8 cellular contexts compared by ENCODE assay signal in the genomic region with DNA sequence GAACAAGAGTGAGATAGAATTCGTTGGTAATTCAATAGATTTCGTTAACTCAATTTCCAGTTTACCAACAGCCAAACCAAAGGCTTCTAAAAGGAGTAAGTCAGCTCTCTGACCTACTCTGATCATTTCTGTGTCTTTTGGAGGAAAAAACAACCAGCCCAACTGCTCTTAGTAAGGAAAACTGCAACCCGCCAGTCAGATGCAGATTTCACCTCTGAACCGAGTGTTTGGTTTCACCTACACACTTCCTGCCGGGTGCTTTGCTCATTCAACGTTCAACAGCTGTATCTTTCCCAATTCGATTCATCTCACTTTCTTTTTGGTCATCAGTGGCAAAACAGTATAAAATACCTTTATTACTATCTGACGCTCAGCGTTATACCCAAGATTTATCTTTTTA. TPM values are rescaled to one million over a fixed set of nuclear protein-coding genes. Genes with fewer than 3 reads are reported as not detected.
DNase-seq lines count a peak whose midpoint lies in the region; ATAC-seq lines count a peak whose summit lies in the region.

No MANE protein-coding gene starts in this region.

- H3K36me3 ChIP-seq in neuronal stem cell (replicated peaks in 1 of 2; ENCODE audit: control insufficient read depth in 2 of 2, insufficient read depth in 2 of 2, low read length in 2 of 2) = no peaks in the 10 kb centered on the region

- no peak overlapping the region for H2BK15ac ChIP-seq in neuronal stem cell (ENCODE audit: low read length)

- peaks cover 63% of the 10 kb centered on the region for H3K4me1 Mint-ChIP-seq in activated CD4-positive, alpha-beta memory T cell treated with anti-CD3 and anti-CD28 coated beads for 36 hours (ENCODE audit: low read depth)

- H3K79me1 ChIP-seq in neuronal stem cell (ENCODE audit: low read depth, low read length) = no peaks in the 10 kb centered on the region

- no peak overlapping the region for H3K4me2 ChIP-seq in neuronal stem cell (ENCODE audit: insufficient read depth, low read length, poor library complexity, severe bottlenecking)

- intact Hi-C loops in activated CD4-positive, alpha-beta memory T cell treated with anti-CD3 and anti-CD28 coated beads for 36 hours (cut with micrococcal nuclease) = loop anchor here (1.0 to 2.0 kb wide), 2 partner anchors 14 to 93 kb away; no protein-coding TSS in a partner anchor

- no peak overlapping the region for H3K14ac ChIP-seq in neuronal stem cell (ENCODE audit: low read length)

- no CpG with 5 or more reads among the region's 9 CpGs for WGBS in neuronal stem cell (ENCODE audit: extremely low coverage in 2 of 2, insufficient read length in 2 of 2, insufficient replicate concordance in 1 of 2), 2 donors

- H3K27ac Mint-ChIP-seq in activated CD4-positive, alpha-beta memory T cell treated with anti-CD3 and anti-CD28 coated beads for 36 hours = peak overlapping the region; percentile 94

- no peak overlapping the region for H4K91ac ChIP-seq in neuronal stem cell (ENCODE audit: low read depth, low read length, poor library complexity)

- peaks cover 0 to 23% of the 10 kb centered on the region in 2 donors for H3K4me1 ChIP-seq in neuronal stem cell (ENCODE audit: control insufficient read depth in 2 of 2, insufficient read depth in 1 of 2, low read depth in 1 of 2, low read length in 2 of 2)

- no peak overlapping the region for H3K27ac ChIP-seq in neuronal stem cell (replicated peaks; ENCODE audit: low read length)

- CTCF ChIA-PET in activated CD4-positive, alpha-beta memory T cell treated with anti-CD3 and anti-CD28 coated beads for 36 hours (lab: Charles Lee) = interaction anchor here (1.0 to 4.5 kb wide), 9 partner anchors 14 to 93 kb away, joined by 3 to 22 read pairs (median 6); no protein-coding TSS in a partner anchor

- no peak overlapping the region for H2BK12ac ChIP-seq in neuronal stem cell (ENCODE audit: low read length)

- no peak overlapping the region for H4K8ac ChIP-seq in neuronal stem cell (ENCODE audit: low read depth, low read length)

- peak overlapping the region; percentile 60 for H3K4me3 Mint-ChIP-seq in activated CD4-positive, alpha-beta memory T cell treated with anti-CD3 and anti-CD28 coated beads for 36 hours

- no peaks in the 10 kb centered on the region for H3K27me3 Mint-ChIP-seq in activated CD4-positive, alpha-beta memory T cell treated with anti-CD3 and anti-CD28 coated beads for 36 hours

- H3K23ac ChIP-seq in neuronal stem cell (ENCODE audit: low read depth, low read length, poor library complexity) = no peak overlapping the region

- no peaks in the 10 kb centered on the region for H3K27me3 ChIP-seq in neuronal stem cell (ENCODE audit: control insufficient read depth in 3 of 3, insufficient read depth in 3 of 3, low read depth in 1 of 3, low read length in 3 of 3)

- no peak overlapping the region for H2BK120ac ChIP-seq in neuronal stem cell (ENCODE audit: low read depth, low read length)

- no peak overlapping the region for H3K18ac ChIP-seq in neuronal stem cell (ENCODE audit: low read length)

- H3K9me3 ChIP-seq in neuronal stem cell (replicated peaks in 1 of 2; ENCODE audit: control insufficient read depth in 2 of 2, insufficient read depth in 1 of 2, low read depth in 1 of 2, low read length in 2 of 2) = no peaks in the 10 kb centered on the region

- peak; percentile 74 for DNase-seq in activated CD4-positive, alpha-beta memory T cell treated with anti-CD3 and anti-CD28 coated beads for 36 hours
- no peak for DNase-seq in neuronal stem cell (ENCODE audit: low spot score)
- no peak for DNase-seq in DMS 273 (lab: John Stamatoyannopoulos, UW; ENCODE audit: unreplicated experiment)
- no peak for DNase-seq in NCI-H1048 (lab: John Stamatoyannopoulos, UW)
- DNase-seq in hippocampal formation (lab: John Stamatoyannopoulos, UW) = no peak

- H2AK5ac ChIP-seq in neuronal stem cell (ENCODE audit: low read depth, low read length) = no peak overlapping the region

- no peaks in the 10 kb centered on the region for H3K36me3 Mint-ChIP-seq in activated CD4-positive, alpha-beta memory T cell treated with anti-CD3 and anti-CD28 coated beads for 36 hours

- H3K4me3 ChIP-seq in neuronal stem cell (ENCODE audit: low read length in 2 of 2) = no peak overlapping the region

- H3K9me3 Mint-ChIP-seq in activated CD4-positive, alpha-beta memory T cell treated with anti-CD3 and anti-CD28 coated beads for 36 hours = no peaks in the 10 kb centered on the region

- POLR2A ChIA-PET in activated CD4-positive, alpha-beta memory T cell treated with anti-CD3 and anti-CD28 coated beads for 36 hours (lab: Charles Lee) = interaction anchor here (0.8 to 6.2 kb wide), 10 partner anchors 14 to 92 kb away, joined by 5 to 71 read pairs (median 8); a partner anchor contains a TSS

- peak; percentile 56 for ATAC-seq in GM18867 (IDR thresholded peaks at IDR 0.05; ENCODE audit: unreplicated experiment)
- peak; percentile 42 for ATAC-seq in HG03039 (IDR thresholded peaks at IDR 0.05; ENCODE audit: unreplicated experiment)
- no peak for ATAC-seq in HG03175 (IDR thresholded peaks at IDR 0.05; ENCODE audit: unreplicated experiment)

- peak overlapping the region; percentile 21 for H2AFZ ChIP-seq in neuronal stem cell (ENCODE audit: low read length)

- no peak overlapping the region for H3K4ac ChIP-seq in neuronal stem cell (ENCODE audit: low read length)

- H3K9ac ChIP-seq in neuronal stem cell (ENCODE audit: low read depth, low read length, poor library complexity) = no peak overlapping the region

- H2BK5ac ChIP-seq in neuronal stem cell (ENCODE audit: low read length) = no peak overlapping the region

RNA-seq across cellular contexts. Expression of a gene that starts 24.5 kb away (rescaled TPM):
- total RNA-seq in activated CD4-positive, alpha-beta memory T cell treated with anti-CD3 and anti-CD28 coated beads for 36 hours = 1,000 to 10,000 TPM; 6,087 to 6,256 TPM
- 3,189 TPM for polyA plus RNA-seq in neuronal stem cell (2013, experiment 1 of 2)
- polyA plus RNA-seq in neuronal stem cell (2013, experiment 2 of 2) = 3,111 TPM

RNA-seq across cellular contexts. Expression of a gene that starts 45.0 kb away (rescaled TPM):
- under 1 TPM in 1 of 2 experiments, not detected in 1; 0.05 TPM for total RNA-seq in activated CD4-positive, alpha-beta memory T cell treated with anti-CD3 and anti-CD28 coated beads for 36 hours
- polyA plus RNA-seq in neuronal stem cell (2013, experiment 1 of 2) = not detected
- not detected for polyA plus RNA-seq in neuronal stem cell (2013, experiment 2 of 2)
